1 cellular context compared by ENCODE assay signal in the genomic region with DNA sequence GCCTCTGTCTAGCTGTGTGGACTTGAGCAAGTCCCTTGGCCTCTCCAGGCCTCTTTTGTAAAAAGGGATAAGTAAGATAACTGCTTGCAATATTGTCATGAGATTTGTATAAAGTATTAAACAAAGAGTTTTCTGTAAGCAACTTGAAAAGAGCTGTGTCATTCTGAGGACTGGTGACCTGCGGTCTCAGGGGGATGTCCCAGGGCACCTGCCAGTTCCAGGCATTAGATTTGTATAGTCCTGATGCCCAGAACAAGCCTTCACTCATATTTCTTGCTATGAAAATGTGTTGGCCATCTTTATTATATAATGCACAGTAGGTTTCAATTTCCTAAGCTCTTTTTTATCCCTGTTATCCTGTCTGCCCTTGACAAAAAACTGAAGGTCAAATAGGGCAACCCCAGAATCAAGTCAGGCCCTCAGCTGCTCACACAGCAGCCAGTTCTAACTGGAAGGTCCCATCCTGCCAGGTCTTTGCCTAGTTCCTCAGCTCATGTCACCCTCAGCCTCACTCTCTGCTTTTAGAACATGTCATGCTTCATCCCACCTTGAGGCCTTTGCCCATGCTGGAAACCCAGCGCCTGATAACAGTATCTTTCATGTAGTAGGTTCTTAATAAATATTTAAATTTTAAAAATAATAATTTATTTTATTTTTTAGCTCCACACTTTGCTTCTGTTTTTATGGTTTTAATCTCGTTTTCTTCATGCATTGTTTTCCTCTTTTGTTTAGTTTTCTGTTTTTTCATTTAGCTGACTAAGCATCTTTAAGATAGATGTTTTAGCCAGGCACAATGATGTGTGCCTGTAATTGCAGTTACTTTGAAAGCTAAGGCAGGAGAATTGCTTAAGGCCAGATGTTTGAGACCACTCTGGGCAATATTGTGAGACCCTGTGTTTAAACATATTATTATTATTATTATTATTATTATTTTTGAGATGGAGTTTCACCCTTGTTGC.
TF ChIP-seq lines count a peak whose summit lies in the region.

No MANE protein-coding gene starts in this region.

TF ChIP-seq in GM12878, 131 proteins besides CTCF, POLR2A, EP300 and RAD21 (continued from another document):
- TF ChIP-seq, protein P1, sequence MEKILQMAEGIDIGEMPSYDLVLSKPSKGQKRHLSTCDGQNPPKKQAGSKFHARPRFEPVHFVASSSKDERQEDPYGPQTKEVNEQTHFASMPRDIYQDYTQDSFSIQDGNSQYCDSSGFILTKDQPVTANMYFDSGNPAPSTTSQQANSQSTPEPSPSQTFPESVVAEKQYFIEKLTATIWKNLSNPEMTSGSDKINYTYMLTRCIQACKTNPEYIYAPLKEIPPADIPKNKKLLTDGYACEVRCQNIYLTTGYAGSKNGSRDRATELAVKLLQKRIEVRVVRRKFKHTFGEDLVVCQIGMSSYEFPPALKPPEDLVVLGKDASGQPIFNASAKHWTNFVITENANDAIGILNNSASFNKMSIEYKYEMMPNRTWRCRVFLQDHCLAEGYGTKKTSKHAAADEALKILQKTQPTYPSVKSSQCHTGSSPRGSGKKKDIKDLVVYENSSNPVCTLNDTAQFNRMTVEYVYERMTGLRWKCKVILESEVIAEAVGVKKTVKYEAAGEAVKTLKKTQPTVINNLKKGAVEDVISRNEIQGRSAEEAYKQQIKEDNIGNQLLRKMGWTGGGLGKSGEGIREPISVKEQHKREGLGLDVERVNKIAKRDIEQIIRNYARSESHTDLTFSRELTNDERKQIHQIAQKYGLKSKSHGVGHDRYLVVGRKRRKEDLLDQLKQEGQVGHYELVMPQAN (conservative IDR thresholded peaks at IDR 0.05) = no peak
- TF ChIP-seq BMI1 (IDR thresholded peaks at IDR 0.05; ENCODE audit: borderline replicate concordance) (no peak), CHD4 (IDR thresholded peaks at IDR 0.05) (no peak), WRNIP1 (IDR thresholded peaks at IDR 0.05; ENCODE audit: borderline replicate concordance, low read depth, low read length) (no peak), SUZ12 (IDR thresholded peaks at IDR 0.05; ENCODE audit: unreplicated experiment) (no peak), SIX5 (IDR thresholded peaks at IDR 0.05; ENCODE audit: low read depth, low read length, severe bottlenecking) (no peak), SMARCA5 (IDR thresholded peaks at IDR 0.05) (no peak), ZNF207 (IDR thresholded peaks at IDR 0.05; ENCODE audit: borderline replicate concordance) (no peak), CHD2 (IDR thresholded peaks at IDR 0.05; ENCODE audit: borderline replicate concordance, low read depth, low read length) (no peak), NR2F1 (conservative IDR thresholded peaks at IDR 0.05) (no peak), SPI1 (IDR thresholded peaks at IDR 0.05; ENCODE audit: borderline replicate concordance, insufficient read depth, low read depth, low read length) (no peak)
- TF ChIP-seq, protein P2, sequence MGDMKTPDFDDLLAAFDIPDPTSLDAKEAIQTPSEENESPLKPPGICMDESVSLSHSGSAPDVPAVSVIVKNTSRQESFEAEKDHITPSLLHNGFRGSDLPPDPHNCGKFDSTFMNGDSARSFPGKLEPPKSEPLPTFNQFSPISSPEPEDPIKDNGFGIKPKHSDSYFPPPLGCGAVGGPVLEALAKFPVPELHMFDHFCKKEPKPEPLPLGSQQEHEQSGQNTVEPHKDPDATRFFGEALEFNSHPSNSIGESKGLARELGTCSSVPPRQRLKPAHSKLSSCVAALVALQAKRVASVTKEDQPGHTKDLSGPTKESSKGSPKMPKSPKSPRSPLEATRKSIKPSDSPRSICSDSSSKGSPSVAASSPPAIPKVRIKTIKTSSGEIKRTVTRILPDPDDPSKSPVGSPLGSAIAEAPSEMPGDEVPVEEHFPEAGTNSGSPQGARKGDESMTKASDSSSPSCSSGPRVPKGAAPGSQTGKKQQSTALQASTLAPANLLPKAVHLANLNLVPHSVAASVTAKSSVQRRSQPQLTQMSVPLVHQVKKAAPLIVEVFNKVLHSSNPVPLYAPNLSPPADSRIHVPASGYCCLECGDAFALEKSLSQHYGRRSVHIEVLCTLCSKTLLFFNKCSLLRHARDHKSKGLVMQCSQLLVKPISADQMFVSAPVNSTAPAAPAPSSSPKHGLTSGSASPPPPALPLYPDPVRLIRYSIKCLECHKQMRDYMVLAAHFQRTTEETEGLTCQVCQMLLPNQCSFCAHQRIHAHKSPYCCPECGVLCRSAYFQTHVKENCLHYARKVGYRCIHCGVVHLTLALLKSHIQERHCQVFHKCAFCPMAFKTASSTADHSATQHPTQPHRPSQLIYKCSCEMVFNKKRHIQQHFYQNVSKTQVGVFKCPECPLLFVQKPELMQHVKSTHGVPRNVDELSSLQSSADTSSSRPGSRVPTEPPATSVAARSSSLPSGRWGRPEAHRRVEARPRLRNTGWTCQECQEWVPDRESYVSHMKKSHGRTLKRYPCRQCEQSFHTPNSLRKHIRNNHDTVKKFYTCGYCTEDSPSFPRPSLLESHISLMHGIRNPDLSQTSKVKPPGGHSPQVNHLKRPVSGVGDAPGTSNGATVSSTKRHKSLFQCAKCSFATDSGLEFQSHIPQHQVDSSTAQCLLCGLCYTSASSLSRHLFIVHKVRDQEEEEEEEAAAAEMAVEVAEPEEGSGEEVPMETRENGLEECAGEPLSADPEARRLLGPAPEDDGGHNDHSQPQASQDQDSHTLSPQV (IDR thresholded peaks at IDR 0.05) = no peak
- TF ChIP-seq, protein P3, sequence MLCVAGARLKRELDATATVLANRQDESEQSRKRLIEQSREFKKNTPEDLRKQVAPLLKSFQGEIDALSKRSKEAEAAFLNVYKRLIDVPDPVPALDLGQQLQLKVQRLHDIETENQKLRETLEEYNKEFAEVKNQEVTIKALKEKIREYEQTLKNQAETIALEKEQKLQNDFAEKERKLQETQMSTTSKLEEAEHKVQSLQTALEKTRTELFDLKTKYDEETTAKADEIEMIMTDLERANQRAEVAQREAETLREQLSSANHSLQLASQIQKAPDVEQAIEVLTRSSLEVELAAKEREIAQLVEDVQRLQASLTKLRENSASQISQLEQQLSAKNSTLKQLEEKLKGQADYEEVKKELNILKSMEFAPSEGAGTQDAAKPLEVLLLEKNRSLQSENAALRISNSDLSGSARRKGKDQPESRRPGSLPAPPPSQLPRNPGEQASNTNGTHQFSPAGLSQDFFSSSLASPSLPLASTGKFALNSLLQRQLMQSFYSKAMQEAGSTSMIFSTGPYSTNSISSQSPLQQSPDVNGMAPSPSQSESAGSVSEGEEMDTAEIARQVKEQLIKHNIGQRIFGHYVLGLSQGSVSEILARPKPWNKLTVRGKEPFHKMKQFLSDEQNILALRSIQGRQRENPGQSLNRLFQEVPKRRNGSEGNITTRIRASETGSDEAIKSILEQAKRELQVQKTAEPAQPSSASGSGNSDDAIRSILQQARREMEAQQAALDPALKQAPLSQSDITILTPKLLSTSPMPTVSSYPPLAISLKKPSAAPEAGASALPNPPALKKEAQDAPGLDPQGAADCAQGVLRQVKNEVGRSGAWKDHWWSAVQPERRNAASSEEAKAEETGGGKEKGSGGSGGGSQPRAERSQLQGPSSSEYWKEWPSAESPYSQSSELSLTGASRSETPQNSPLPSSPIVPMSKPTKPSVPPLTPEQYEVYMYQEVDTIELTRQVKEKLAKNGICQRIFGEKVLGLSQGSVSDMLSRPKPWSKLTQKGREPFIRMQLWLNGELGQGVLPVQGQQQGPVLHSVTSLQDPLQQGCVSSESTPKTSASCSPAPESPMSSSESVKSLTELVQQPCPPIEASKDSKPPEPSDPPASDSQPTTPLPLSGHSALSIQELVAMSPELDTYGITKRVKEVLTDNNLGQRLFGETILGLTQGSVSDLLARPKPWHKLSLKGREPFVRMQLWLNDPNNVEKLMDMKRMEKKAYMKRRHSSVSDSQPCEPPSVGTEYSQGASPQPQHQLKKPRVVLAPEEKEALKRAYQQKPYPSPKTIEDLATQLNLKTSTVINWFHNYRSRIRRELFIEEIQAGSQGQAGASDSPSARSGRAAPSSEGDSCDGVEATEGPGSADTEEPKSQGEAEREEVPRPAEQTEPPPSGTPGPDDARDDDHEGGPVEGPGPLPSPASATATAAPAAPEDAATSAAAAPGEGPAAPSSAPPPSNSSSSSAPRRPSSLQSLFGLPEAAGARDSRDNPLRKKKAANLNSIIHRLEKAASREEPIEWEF (IDR thresholded peaks at IDR 0.05; ENCODE audit: insufficient replicate concordance, low read depth, low read length) = no peak
